ENCODE assay signal across 9 cellular contexts in genomic region chr7:44122529-44122928, GRCh38. TPM values are rescaled to one million over a fixed set of nuclear protein-coding genes. Genes with fewer than 3 reads are reported as not detected.
DNase-seq lines count a peak whose midpoint lies in the region; ATAC-seq, FAIRE-seq and TF ChIP-seq lines count a peak whose summit lies in the region.
"Had no signal": no experiment of that assay in that cellular context is flagged by ENCODE, and none has a peak within 500 bp of the region (broad histone marks: within the 10 kb centered on the region; RNA-seq: fewer than 3 reads in every experiment).

No MANE protein-coding gene starts in this region.

- no peaks in the 10 kb centered on the region for H3K27me3 ChIP-seq in SJSA1 (replicated peaks)
- H3K27me3 ChIP-seq in gastrocnemius medialis: no peaks in the 10 kb centered on the region

- H3K4me1 ChIP-seq in SJSA1 (replicated peaks) (peaks cover 8% of the 10 kb centered on the region), gastrocnemius medialis (peaks cover 19 to 31% of the 10 kb centered on the region in 2 donors)

- no peak for TF ChIP-seq POLR2A in gastrocnemius medialis (IDR thresholded peaks at IDR 0.05)

- H3K27ac ChIP-seq in SJSA1 (peak overlapping the region; percentile 77), gastrocnemius medialis (peak overlapping the region; percentile 88 to 95 (median 88))

- H3K9me3 ChIP-seq in SJSA1 (replicated peaks) (no peaks in the 10 kb centered on the region), gastrocnemius medialis (no peaks in the 10 kb centered on the region)

- FAIRE-seq in GM19239 (lab: Jason Lieb, UNC): peak; percentile 21

- intact Hi-C loops in gastrocnemius medialis (cut with DNase I; ENCODE audit: low total_unique reads): loop anchor here (2.0 to 10.0 kb wide), 4 partner anchors 78 to 372 kb away; partner anchors contain the start of genes NUDCD3 and YKT6

- H3K36me3 ChIP-seq in SJSA1: peaks cover 39% of the 10 kb centered on the region
- H3K36me3 ChIP-seq in gastrocnemius medialis: peaks cover 0 to 23% of the 10 kb centered on the region in 2 donors

- in situ Hi-C loops in gastrocnemius medialis (cut with MboI; ENCODE audit: low sequenced_read_pairs in 4 of 4): loop anchor here in 1 of 4 donors (5.0 kb wide), 1 partner anchor 45 kb away; no protein-coding TSS in a partner anchor

- no peak for ATAC-seq in gastrocnemius medialis
- no peak for ATAC-seq in HG02981 (IDR thresholded peaks at IDR 0.05; ENCODE audit: unreplicated experiment)
- ATAC-seq in GM21423 (IDR thresholded peaks at IDR 0.05; ENCODE audit: unreplicated experiment): no peak

- TF ChIP-seq CTCF in fibroblast of the aortic adventitia (IDR thresholded peaks at IDR 0.05; ENCODE audit: insufficient read depth, low read length) (no peak), gastrocnemius medialis (IDR thresholded peaks at IDR 0.05 in 4 of 5, conservative IDR thresholded peaks at IDR 0.05 in 1 of 5) (no peak)

- DNase-seq in GM19239 (ENCODE audit: insufficient read length, low spot score) (no peak), SJSA1 (ENCODE audit: low read depth in 1 of 2, low spot score in 2 of 2) (no peak), fibroblast of the aortic adventitia (ENCODE audit: low read depth) (no peak), gastrocnemius medialis (no peak), germinal center (ENCODE audit: low spot score) (no peak), DMS114 treated with DMSO at 0.1 percent for 48 hours (lab: John Stamatoyannopoulos, UW; ENCODE audit: unreplicated experiment) (no peak)
- DNase-seq: activated effector memory CD4-positive, alpha-beta T cell treated with anti-CD3 and anti-CD28 coated beads, Interleukin-2, amount 50 U/mL, for 16 hours had no signal

- H3K4me3 ChIP-seq in SJSA1: peak overlapping the region; percentile 81
- peak overlapping the region; percentile 76 for H3K4me3 ChIP-seq in fibroblast of the aortic adventitia (ENCODE audit: low read depth, low read length)
- H3K4me3 ChIP-seq in gastrocnemius medialis: peak overlapping the region; percentile 62 to 92 (median 72)

RNA-seq across cellular contexts. Expression of gene POLD2, which starts 0.8 kb away (rescaled TPM):
- total RNA-seq in SJSA1 (2014; rRNA removed; shearing (Covaris generic)): 84.9 and 96.1 TPM in 2 replicates
- total RNA-seq in fibroblast of the aortic adventitia (ENCODE audit: low replicate concordance) (66.6 and 87.9 TPM in 2 replicates), gastrocnemius medialis (10 to 100 TPM; 69.4 to 93.0 (median 77.7) TPM)

RNA-seq across cellular contexts. Expression of gene AEBP1, which starts 18.4 kb away (rescaled TPM):
- total RNA-seq in SJSA1 (2014; rRNA removed; shearing (Covaris generic)): not detected in 2 replicates
- 168 and 234 TPM in 2 replicates for total RNA-seq in fibroblast of the aortic adventitia (ENCODE audit: low replicate concordance)
- total RNA-seq in gastrocnemius medialis: 10 to 100 TPM in 2 of 4 donors, 1 to 10 TPM in 2; 5.8 to 23.6 (median 15.9) TPM

RNA-seq across cellular contexts. Expression of gene MYL7, which starts 18.6 kb away (rescaled TPM):
- total RNA-seq in SJSA1 (2014; rRNA removed; shearing (Covaris generic)): not detected in 2 replicates
- total RNA-seq in fibroblast of the aortic adventitia (ENCODE audit: low replicate concordance) (not detected in 2 replicates), gastrocnemius medialis (1 to 10 TPM in 1 of 4 donors, not detected in 3; 2.6 TPM)

RNA-seq across cellular contexts. Expression of gene POLM, which starts 40.2 kb away (rescaled TPM):
- 5.4 and 10.7 TPM in 2 replicates for total RNA-seq in SJSA1 (2014; rRNA removed; shearing (Covaris generic))
- total RNA-seq in fibroblast of the aortic adventitia (ENCODE audit: low replicate concordance) (18.1 and 59.9 TPM in 2 replicates), gastrocnemius medialis (10 to 100 TPM; 11.1 to 34.6 (median 17.3) TPM)

RNA-seq across cellular contexts. Expression of gene PGAM2, which starts 57.2 kb away (rescaled TPM):
- total RNA-seq in SJSA1 (2014; rRNA removed; shearing (Covaris generic)): 0.13 TPM in 1 of 2 replicates, not detected in the other
- not detected in 2 replicates for total RNA-seq in fibroblast of the aortic adventitia (ENCODE audit: low replicate concordance)
- 100 to 1,000 TPM; 129 to 355 (median 306) TPM for total RNA-seq in gastrocnemius medialis
